In genomic region chr17:38967290-38967738, GRCh38 we compare ENCODE assay signal across 8 cellular contexts. TPM values are rescaled to one million over a fixed set of nuclear protein-coding genes. Genes with fewer than 3 reads are reported as not detected.
DNase-seq lines count a peak whose midpoint lies in the region; ATAC-seq and TF ChIP-seq lines count a peak whose summit lies in the region.

FBXO47 (minus strand) TSS chr17:38967403; CDS start chr17:38963025, 4,378 bp downstream.

- no peaks in the 10 kb centered on the region for H3K36me3 Mint-ChIP-seq in osteocyte (ENCODE audit: unreplicated experiment)

- no peaks in the 10 kb centered on the region for H3K36me3 ChIP-seq in SU-DHL-6 (ENCODE audit: low read length)
- H3K36me3 ChIP-seq in adipocyte (ENCODE audit: control insufficient read depth, insufficient read depth, low read length, severe bottlenecking): no peaks in the 10 kb centered on the region
- no peaks in the 10 kb centered on the region for H3K36me3 ChIP-seq in subcutaneous abdominal adipose tissue (ENCODE audit: control insufficient read depth in 5 of 5, insufficient read depth in 5 of 5, low read length in 5 of 5)

- peak within 1 kb of the TSS; percentile 47 for H3K27ac Mint-ChIP-seq in osteocyte (ENCODE audit: unreplicated experiment)

- H3K4me3 ChIP-seq in GM12865 (ENCODE audit: low read depth, low read length) (no peak within 1 kb of the TSS), SU-DHL-6 (ENCODE audit: insufficient read depth, low read length, poor library complexity, severe bottlenecking) (peak within 1 kb of the TSS; percentile 47), adipocyte (ENCODE audit: low read length) (peak within 1 kb of the TSS; percentile 82), subcutaneous abdominal adipose tissue (ENCODE audit: low read depth in 1 of 5, low read length in 5 of 5) (peak within 1 kb of the TSS; percentile 58 to 66 (median 63))

- TF ChIP-seq CTCF in GM12865 (IDR thresholded peaks at IDR 0.05; ENCODE audit: insufficient read depth, low read depth, low read length, missing control alignments) (no peak), SU-DHL-6 (IDR thresholded peaks at IDR 0.05; ENCODE audit: insufficient read depth, low read length, poor library complexity, severe bottlenecking) (no peak), osteocyte (IDR thresholded peaks at IDR 0.05) (no peak)

- H2AFZ ChIP-seq in SU-DHL-6 (ENCODE audit: low read depth, low read length, severe bottlenecking): peak within 1 kb of the TSS; percentile 88

- no peaks in the 10 kb centered on the region for H3K27me3 Mint-ChIP-seq in osteocyte (ENCODE audit: unreplicated experiment)

- peak; percentile 64 for DNase-seq in GM12865 (ENCODE audit: low read depth)
- peak; percentile 3 for DNase-seq in adipocyte (ENCODE audit: low read depth)
- peak; percentile 97 for DNase-seq in Right ventricle myocardium superior
- no peak for DNase-seq in osteocyte (ENCODE audit: extremely low spot score, unreplicated experiment)
- DNase-seq in NCI-H1417 treated with DMSO at 0.1 percent for 48 hours (lab: John Stamatoyannopoulos, UW): no peak

- peak within 1 kb of the TSS; percentile 57 for H3K4me2 ChIP-seq in SU-DHL-6 (ENCODE audit: low read depth, low read length, poor library complexity, severe bottlenecking)

- no peaks in the 10 kb centered on the region for H3K9me2 ChIP-seq in SU-DHL-6 (replicated peaks; ENCODE audit: insufficient read depth, low read length)

- H3K4me3 Mint-ChIP-seq in osteocyte (ENCODE audit: unreplicated experiment): no peak within 1 kb of the TSS

- H4K20me1 ChIP-seq in SU-DHL-6 (ENCODE audit: low read depth, low read length): no peaks in the 10 kb centered on the region

- no peaks in the 10 kb centered on the region for H3K27me3 ChIP-seq in SU-DHL-6 (ENCODE audit: low read length)
- no peaks in the 10 kb centered on the region for H3K27me3 ChIP-seq in adipocyte (replicated peaks; ENCODE audit: control insufficient read depth, insufficient read depth, low read length)
- H3K27me3 ChIP-seq in subcutaneous abdominal adipose tissue (ENCODE audit: control insufficient read depth in 5 of 5, insufficient read depth in 4 of 5, low read length in 5 of 5): no peaks in the 10 kb centered on the region

- H3K79me2 ChIP-seq in SU-DHL-6 (ENCODE audit: insufficient read depth, low read length): no peaks in the 10 kb centered on the region

- no peak within 1 kb of the TSS for H3K27ac ChIP-seq in SU-DHL-6 (ENCODE audit: low read depth, low read length)
- H3K27ac ChIP-seq in subcutaneous abdominal adipose tissue (ENCODE audit: low read depth, low read length): peak within 1 kb of the TSS; percentile 90

- peak; percentile 99 for ATAC-seq in Right ventricle myocardium superior (ENCODE audit: poor library complexity)
- ATAC-seq in GM19035 (IDR thresholded peaks at IDR 0.05; ENCODE audit: unreplicated experiment): no peak

- H3K4me1 ChIP-seq in adipocyte (ENCODE audit: control insufficient read depth, insufficient read depth, low read length) (peaks cover 7% of the 10 kb centered on the region), subcutaneous abdominal adipose tissue (ENCODE audit: control insufficient read depth in 5 of 5, insufficient read depth in 5 of 5, low read length in 5 of 5) (peaks cover 0 to 10% (median 8%) of the 10 kb centered on the region in 5 donors)

- intact Hi-C loops in Right ventricle myocardium superior (cut with DNase I): no loop called here

- H3F3A ChIP-seq in SU-DHL-6 (ENCODE audit: insufficient read depth): 0 out of 2 replicates have a peak, but pooled peaks cover 2% of the 10 kb centered on the region

- H3K9me3 ChIP-seq in SU-DHL-6 (ENCODE audit: insufficient read depth, low read length) (no peaks in the 10 kb centered on the region), adipocyte (ENCODE audit: control insufficient read depth, low read length) (no peaks in the 10 kb centered on the region), subcutaneous abdominal adipose tissue (ENCODE audit: control insufficient read depth in 5 of 5, low read length in 5 of 5) (no peaks in the 10 kb centered on the region)

- peaks cover 3% of the 10 kb centered on the region for H3K4me1 Mint-ChIP-seq in osteocyte (ENCODE audit: unreplicated experiment)

- H3K9me3 Mint-ChIP-seq in osteocyte (ENCODE audit: unreplicated experiment): no peaks in the 10 kb centered on the region

- H3K9ac ChIP-seq in SU-DHL-6 (ENCODE audit: low read length) (peak within 1 kb of the TSS; percentile 42), adipocyte (ENCODE audit: low read length) (peak within 1 kb of the TSS; percentile 87), subcutaneous abdominal adipose tissue (ENCODE audit: low read length in 5 of 5) (peak within 1 kb of the TSS; percentile 73 to 84 (median 78))

RNA-seq across cellular contexts. Expression of gene FBXO47, which starts in this region (rescaled TPM):
- total RNA-seq in Right ventricle myocardium superior: not detected
- not detected in 2 replicates for total RNA-seq in osteocyte

Comparison
In these comparisons a context has a peak if more than half of its experiments do, and no peak if none do; other contexts are left out.
1. Peak in DNase-seq and ATAC-seq in Right ventricle myocardium superior; RNA of the gene not detected or under 1 TPM.
2. DNase-seq: peak in GM12865 (single experiment) and adipocyte (single experiment); none in osteocyte (single experiment) and NCI-H1417 treated with DMSO at 0.1 percent for 48 hours (single experiment).
3. Peak in every context shown above with its lines, with median percentiles within 50 percentile points of each other: H3K9ac ChIP-seq.